In the genomic region with DNA sequence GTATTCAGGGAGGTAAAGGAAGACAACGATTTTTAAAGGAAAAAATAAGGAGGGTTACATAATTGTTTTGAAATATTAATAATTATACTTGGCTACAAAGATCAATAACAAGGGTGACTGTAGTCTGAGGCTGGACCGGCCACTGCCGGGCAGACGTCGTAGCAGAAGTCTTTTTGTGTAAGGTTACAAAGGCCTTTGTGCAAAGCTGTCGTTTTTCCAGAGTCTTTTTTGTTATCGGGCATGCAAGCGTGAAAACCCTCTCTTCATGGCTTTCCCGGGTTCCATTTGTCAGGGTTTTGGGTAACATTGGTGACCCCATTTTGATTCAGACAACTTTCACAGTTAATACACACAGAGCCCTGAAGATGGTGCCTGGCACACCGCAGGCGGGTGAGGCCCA, we compare ENCODE assay signal across 11 cellular contexts. TPM values are rescaled to one million over a fixed set of nuclear protein-coding genes. Genes with fewer than 3 reads are reported as not detected.
DNase-seq lines count a peak whose midpoint lies in the region; ATAC-seq lines count a peak whose summit lies in the region.
"Had no signal": no experiment of that assay in that cellular context is flagged by ENCODE, and none has a peak within 500 bp of the region (broad histone marks: within the 10 kb centered on the region; RNA-seq: fewer than 3 reads in every experiment).

No MANE protein-coding gene starts in this region.

- H4K91ac ChIP-seq in neuronal stem cell (ENCODE audit: low read depth, low read length, poor library complexity) = no peak overlapping the region

- H3K4me2 ChIP-seq in neuronal stem cell (ENCODE audit: insufficient read depth, low read length, poor library complexity, severe bottlenecking) = no peak overlapping the region

- H3K23ac ChIP-seq in neuronal stem cell (ENCODE audit: low read depth, low read length, poor library complexity) = no peak overlapping the region

- no peak overlapping the region for H2BK15ac ChIP-seq in neuronal stem cell (ENCODE audit: low read length)

- H3K27ac ChIP-seq in angular gyrus (ENCODE audit: low read depth, low read length) = peak overlapping the region; percentile 67
- peak overlapping the region; percentile 64 for H3K27ac ChIP-seq in neuronal stem cell (replicated peaks; ENCODE audit: low read length)
- peak overlapping the region; percentile 91 for H3K27ac ChIP-seq in temporal lobe (ENCODE audit: low read depth, low read length)
- H3K27ac ChIP-seq: C4-2B had no signal

- no peak overlapping the region for H3K18ac ChIP-seq in neuronal stem cell (ENCODE audit: low read length)

- DNase-seq in globus pallidus (ENCODE audit: low spot score) = peak; percentile 81
- DNase-seq in neuronal stem cell (ENCODE audit: low spot score) = peak; percentile 77
- no peak for DNase-seq in KBM-7
- DNase-seq in activated gamma-delta T cell treated with Interleukin-2 at 50 U/mL for 16 hours = no peak
- DNase-seq: NCI-H1092 treated with DMSO at 0.1 percent for 48 hours, NCI-H1694 treated with DMSO at 0.1 percent for 48 hours, RPMI8226 had no signal

- no peak overlapping the region for H3K9ac ChIP-seq in neuronal stem cell (ENCODE audit: low read depth, low read length, poor library complexity)

- peaks cover 3% of the 10 kb centered on the region for H3K79me1 ChIP-seq in neuronal stem cell (ENCODE audit: low read depth, low read length)

- H3K9me3 ChIP-seq in neuronal stem cell (replicated peaks in 1 of 2; ENCODE audit: control insufficient read depth in 2 of 2, insufficient read depth in 1 of 2, low read depth in 1 of 2, low read length in 2 of 2) = peaks cover 0 to 2% of the 10 kb centered on the region in 2 donors

- no CpG with 5 or more reads among the region's 11 CpGs for WGBS in neuronal stem cell (ENCODE audit: extremely low coverage in 2 of 2, insufficient read length in 2 of 2, insufficient replicate concordance in 1 of 2), 2 donors

- no peak overlapping the region for H2AK5ac ChIP-seq in neuronal stem cell (ENCODE audit: low read depth, low read length)

- no peak overlapping the region for H2BK5ac ChIP-seq in neuronal stem cell (ENCODE audit: low read length)

- H2AFZ ChIP-seq in neuronal stem cell (ENCODE audit: low read length) = no peak overlapping the region

- no peak overlapping the region for H2BK120ac ChIP-seq in neuronal stem cell (ENCODE audit: low read depth, low read length)

- H3K14ac ChIP-seq in neuronal stem cell (ENCODE audit: low read length) = no peak overlapping the region

- H4K8ac ChIP-seq in neuronal stem cell (ENCODE audit: low read depth, low read length) = no peak overlapping the region

- H3K27me3 ChIP-seq in neuronal stem cell (ENCODE audit: control insufficient read depth in 3 of 3, insufficient read depth in 3 of 3, low read depth in 1 of 3, low read length in 3 of 3) = no peaks in the 10 kb centered on the region

- no peak overlapping the region for H3K4me3 ChIP-seq in neuronal stem cell (ENCODE audit: low read length in 2 of 2)

- H2BK12ac ChIP-seq in neuronal stem cell (ENCODE audit: low read length) = no peak overlapping the region

- in situ Hi-C loops in KBM-7 (cut with MboI; ENCODE audit: low pct_unique_long_range_greater_than_20kb, low sequenced_read_pairs) = no loop called here

- no peak for ATAC-seq in GM21447 (IDR thresholded peaks at IDR 0.05; ENCODE audit: unreplicated experiment)

- H3K36me3 ChIP-seq in neuronal stem cell (replicated peaks in 1 of 2; ENCODE audit: control insufficient read depth in 2 of 2, insufficient read depth in 2 of 2, low read length in 2 of 2) = peaks cover 12 to 45% of the 10 kb centered on the region in 2 donors

- no peak overlapping the region for H3K4ac ChIP-seq in neuronal stem cell (ENCODE audit: low read length)

- peaks cover 2 to 7% of the 10 kb centered on the region in 2 donors for H3K4me1 ChIP-seq in neuronal stem cell (ENCODE audit: control insufficient read depth in 2 of 2, insufficient read depth in 1 of 2, low read depth in 1 of 2, low read length in 2 of 2)

RNA-seq across cellular contexts. Expression of a gene that starts 31.4 kb away (rescaled TPM):
- 42.4 TPM for polyA plus RNA-seq in neuronal stem cell (2013, experiment 1 of 2)
- 42.6 TPM for polyA plus RNA-seq in neuronal stem cell (2013, experiment 2 of 2)
- 4.2 TPM for total RNA-seq in temporal lobe

RNA-seq across cellular contexts. Expression of a gene that starts 44.2 kb away (rescaled TPM):
- 22.6 TPM for polyA plus RNA-seq in neuronal stem cell (2013, experiment 1 of 2)
- 24.4 TPM for polyA plus RNA-seq in neuronal stem cell (2013, experiment 2 of 2)
- 15.2 TPM for total RNA-seq in temporal lobe

Comparison
In these comparisons a context has a peak if more than half of its experiments do, and no peak if none do; other contexts are left out.
1. DNase-seq: peak in globus pallidus (single experiment) and neuronal stem cell (single experiment); none in KBM-7 (single experiment) and activated gamma-delta T cell treated with Interleukin-2 at 50 U/mL for 16 hours (single experiment).
2. Peak in every context shown above with its lines, with median percentiles within 50 percentile points of each other: H3K27ac ChIP-seq.